11 cellular contexts compared by ENCODE assay signal in genomic region chr5:160468576-160468975, GRCh38. TPM values are rescaled to one million over a fixed set of nuclear protein-coding genes. Genes with fewer than 3 reads are reported as not detected.
A peak's percentile ranks its signal among the peaks of the same experiment; 100 is the strongest.
DNase-seq lines count a peak whose midpoint lies in the region; ATAC-seq and TF ChIP-seq lines count a peak whose summit lies in the region.
"Had no signal": no experiment of that assay in that cellular context is flagged by ENCODE, and none has a peak within 500 bp of the region (broad histone marks: within the 10 kb centered on the region; RNA-seq: fewer than 3 reads in every experiment).

No MANE protein-coding gene starts in this region.

- peak overlapping the region; percentile 99 for H3K4me3 Mint-ChIP-seq in activated T-cell treated with anti-CD3 and anti-CD28 coated beads, Interleukin-2, amount 50 U/mL, for 72 hours
- H3K4me3 Mint-ChIP-seq in dendritic cell treated with granulocyte-macrophage colony-stimulating factor and Interleukin-4, amounts not matched to agents 40 ng/mL and 50 ng/mL, for 4 days, result peak overlapping the region; percentile 92
- H3K4me3 Mint-ChIP-seq in mesothelial cell of epicardium, result no peak overlapping the region

- no peak for TF ChIP-seq CTCF in OCI-LY7 (conservative IDR thresholded peaks at IDR 0.05; ENCODE audit: low read length)
- no peak for TF ChIP-seq CTCF in spleen (IDR thresholded peaks at IDR 0.05 in 8 of 11, conservative IDR thresholded peaks at IDR 0.05 in 3 of 11)
- no peak for TF ChIP-seq CTCF in mesothelial cell of epicardium (IDR thresholded peaks at IDR 0.05; ENCODE audit: unreplicated experiment)

- DNase-seq in activated T-cell treated with anti-CD3 and anti-CD28 coated beads, Interleukin-2, amount 50 U/mL, for 72 hours, result no peak
- no peak for DNase-seq in activated T-cell treated with anti-CD3 and anti-CD28 coated beads for 4 hours
- no peak for DNase-seq in OCI-LY7 (ENCODE audit: low spot score)
- DNase-seq in spleen, result no peak
- DNase-seq in mesothelial cell of epicardium (ENCODE audit: low spot score in 2 of 2, unreplicated experiment in 2 of 2), result no peak
- DNase-seq in posterior vena cava (ENCODE audit: low spot score), result no peak
- no peak for DNase-seq in RPMI8226
- DNase-seq: mesendoderm, MV-4-11, NCI-H69 had no signal

- H3K9me3 ChIP-seq in OCI-LY7 (ENCODE audit: low read length) (no peaks in the 10 kb centered on the region), spleen (no peaks in the 10 kb centered on the region)

- H3K9me2 ChIP-seq in OCI-LY7 (ENCODE audit: insufficient read depth, low read length), result no peaks in the 10 kb centered on the region

- no peak for ATAC-seq in activated T-cell treated with anti-CD3 and anti-CD28 coated beads, Interleukin-2, amount 50 U/mL, for 72 hours (replicated peaks in 1 of 2)

- peaks cover 78% of the 10 kb centered on the region for H3K4me1 Mint-ChIP-seq in activated T-cell treated with anti-CD3 and anti-CD28 coated beads, Interleukin-2, amount 50 U/mL, for 72 hours (ENCODE audit: low read depth)
- peaks cover 53% of the 10 kb centered on the region for H3K4me1 Mint-ChIP-seq in dendritic cell treated with granulocyte-macrophage colony-stimulating factor and Interleukin-4, amounts not matched to agents 40 ng/mL and 50 ng/mL, for 4 days (ENCODE audit: low read depth)
- peaks cover 33% of the 10 kb centered on the region for H3K4me1 Mint-ChIP-seq in mesothelial cell of epicardium

- H4K20me1 ChIP-seq in OCI-LY7 (ENCODE audit: insufficient read depth, low read length), result no peaks in the 10 kb centered on the region

- H3K4me1 ChIP-seq in OCI-LY7 (ENCODE audit: insufficient read depth, low read length, poor library complexity, severe bottlenecking) (peaks cover 90% of the 10 kb centered on the region), spleen (peaks cover 11 to 77% (median 49%) of the 10 kb centered on the region in 6 donors)

- H3K79me2 ChIP-seq in OCI-LY7 (ENCODE audit: insufficient read depth, low read depth, low read length), result peaks cover 42% of the 10 kb centered on the region; the same call in 1 of the 2 replicates

- TF ChIP-seq POLR2A in spleen (IDR thresholded peaks at IDR 0.05), result no peak

- peak overlapping the region; percentile 93 for H3K4me2 ChIP-seq in OCI-LY7 (ENCODE audit: low read length)

- H3K27ac ChIP-seq in OCI-LY7 (ENCODE audit: low read depth, low read length, poor library complexity, severe bottlenecking), result peak overlapping the region; percentile 72
- peak overlapping the region in 6 of 8 donors; percentile 44 to 74 (median 62) for H3K27ac ChIP-seq in spleen

- H3K4me3 ChIP-seq in OCI-LY7 (ENCODE audit: low read depth, low read length, poor library complexity, severe bottlenecking) (peak overlapping the region; percentile 68), spleen (peak overlapping the region in 7 of 8 donors; percentile 46 to 77 (median 53))

- H3K27me3 Mint-ChIP-seq in activated T-cell treated with anti-CD3 and anti-CD28 coated beads, Interleukin-2, amount 50 U/mL, for 72 hours (ENCODE audit: low read depth), result no peaks in the 10 kb centered on the region
- peaks cover 2% of the 10 kb centered on the region for H3K27me3 Mint-ChIP-seq in dendritic cell treated with granulocyte-macrophage colony-stimulating factor and Interleukin-4, amounts not matched to agents 40 ng/mL and 50 ng/mL, for 4 days
- no peaks in the 10 kb centered on the region for H3K27me3 Mint-ChIP-seq in mesothelial cell of epicardium (ENCODE audit: low read depth)

- H3K36me3 Mint-ChIP-seq in activated T-cell treated with anti-CD3 and anti-CD28 coated beads, Interleukin-2, amount 50 U/mL, for 72 hours (ENCODE audit: insufficient read depth in 2 of 2), result peaks cover 10 to 31% of the 10 kb centered on the region in 2 donors
- H3K36me3 Mint-ChIP-seq in dendritic cell treated with granulocyte-macrophage colony-stimulating factor and Interleukin-4, amounts not matched to agents 40 ng/mL and 50 ng/mL, for 4 days (ENCODE audit: low read depth), result peaks cover 43% of the 10 kb centered on the region
- H3K36me3 Mint-ChIP-seq in mesothelial cell of epicardium, result no peaks in the 10 kb centered on the region

- peak overlapping the region; percentile 80; the same call in 1 of the 2 replicates for H2AFZ ChIP-seq in OCI-LY7 (ENCODE audit: low read length)

- intact Hi-C loops in OCI-LY7 (cut with micrococcal nuclease; ENCODE audit: unreplicated experiment) (loop anchor here (1.0 to 5.0 kb wide), 3 partner anchors 40 to 1261 kb away; partner anchors contain the start of gene RNF145), spleen (cut with DNase I; ENCODE audit: low total_unique reads) (no loop called here), posterior vena cava (cut with DNase I) (no loop called here)
- intact Hi-C loops in dendritic cell treated with granulocyte-macrophage colony-stimulating factor and Interleukin-4, amounts not matched to agents 40 ng/mL and 50 ng/mL, for 4 days (cut with micrococcal nuclease), result loop anchor here (1.0 kb wide), 1 partner anchor 38 kb away; no protein-coding TSS in a partner anchor

- H3K27me3 ChIP-seq in spleen (replicated peaks in 1 of 7), result peaks cover 0 to 37% (median 0%) of the 10 kb centered on the region in 7 donors

- POLR2A ChIA-PET in OCI-LY7 (lab: Charles Lee), result interaction anchor here (0.7 to 3.2 kb wide), 6 partner anchors 17 to 441 kb away, joined by 3 to 26 read pairs (median 4); partner anchors contain the start of gene SLU7

- peak overlapping the region; percentile 96 for H3K27ac Mint-ChIP-seq in activated T-cell treated with anti-CD3 and anti-CD28 coated beads, Interleukin-2, amount 50 U/mL, for 72 hours
- peak overlapping the region; percentile 86 for H3K27ac Mint-ChIP-seq in dendritic cell treated with granulocyte-macrophage colony-stimulating factor and Interleukin-4, amounts not matched to agents 40 ng/mL and 50 ng/mL, for 4 days
- no peak overlapping the region for H3K27ac Mint-ChIP-seq in mesothelial cell of epicardium

- BruUV-seq in OCI-LY7 (replicated peaks; lab: Mats Ljungman, UMichigan), result no TSS peak

- CTCF ChIA-PET in OCI-LY7 (lab: Charles Lee; ENCODE audit: unreplicated experiment), result interaction anchor here (0.9 to 1.4 kb wide), 2 partner anchors 29 to 40 kb away, joined by 3 to 4 read pairs; no protein-coding TSS in a partner anchor

- no peaks in the 10 kb centered on the region for H3K9me3 Mint-ChIP-seq in activated T-cell treated with anti-CD3 and anti-CD28 coated beads, Interleukin-2, amount 50 U/mL, for 72 hours
- no peaks in the 10 kb centered on the region for H3K9me3 Mint-ChIP-seq in dendritic cell treated with granulocyte-macrophage colony-stimulating factor and Interleukin-4, amounts not matched to agents 40 ng/mL and 50 ng/mL, for 4 days
- no peaks in the 10 kb centered on the region for H3K9me3 Mint-ChIP-seq in mesothelial cell of epicardium

- H3K36me3 ChIP-seq in OCI-LY7 (ENCODE audit: insufficient read depth, low read length) (no peaks in the 10 kb centered on the region), spleen (no peaks in the 10 kb centered on the region)

RNA-seq across cellular contexts. Expression of gene PTTG1, which starts 46.9 kb away (rescaled TPM):
- 100 to 1,000 TPM; 112 to 137 TPM for total RNA-seq in activated T-cell treated with anti-CD3 and anti-CD28 coated beads, Interleukin-2, amount 50 U/mL, for 72 hours
- 420 and 480 TPM in 2 replicates for total RNA-seq in OCI-LY7 (2014; rRNA removed; shearing (Covaris generic))
- total RNA-seq in OCI-LY7 (2022) (340 and 428 TPM in 2 replicates), spleen (10 to 100 TPM in 5 of 7 donors, 1 to 10 TPM in 2; 7.9 to 42.2 (median 19.2) TPM), mesothelial cell of epicardium (42.6 to 43.3 TPM (median 42.7 TPM) in 3 replicates), posterior vena cava (1 to 10 TPM; 2.3 to 2.6 TPM)
- 10 to 100 TPM; 20.0 to 74.2 (median 23.5) TPM for polyA plus RNA-seq in spleen

RNA-seq across cellular contexts. Expression of gene SLU7, which starts 49.7 kb away (rescaled TPM):
- 10 to 100 TPM; 50.9 to 55.7 TPM for total RNA-seq in activated T-cell treated with anti-CD3 and anti-CD28 coated beads, Interleukin-2, amount 50 U/mL, for 72 hours
- total RNA-seq in OCI-LY7 (2014; rRNA removed; shearing (Covaris generic)), result 32.2 and 59.7 TPM in 2 replicates
- total RNA-seq in OCI-LY7 (2022) (46.2 and 55.4 TPM in 2 replicates), spleen (100 to 1,000 TPM in 1 of 7 donors, 10 to 100 TPM in 6; 53.6 to 114 (median 58.1) TPM), mesothelial cell of epicardium (35.8 to 39.0 TPM (median 36.9 TPM) in 3 replicates), posterior vena cava (10 to 100 TPM; 35.8 to 47.5 TPM)
- 10 to 100 TPM; 32.1 to 40.5 (median 36.6) TPM for polyA plus RNA-seq in spleen

Comparison
In these comparisons a context has a peak if more than half of its experiments do, and no peak if none do; other contexts are left out.
1. intact Hi-C loops: an anchor here in OCI-LY7 (1.0 to 5.0 kb wide) and dendritic cell treated with granulocyte-macrophage colony-stimulating factor and Interleukin-4, amounts not matched to agents 40 ng/mL and 50 ng/mL, for 4 days (1.0 kb wide); none called in spleen and posterior vena cava.